In the genomic region with DNA sequence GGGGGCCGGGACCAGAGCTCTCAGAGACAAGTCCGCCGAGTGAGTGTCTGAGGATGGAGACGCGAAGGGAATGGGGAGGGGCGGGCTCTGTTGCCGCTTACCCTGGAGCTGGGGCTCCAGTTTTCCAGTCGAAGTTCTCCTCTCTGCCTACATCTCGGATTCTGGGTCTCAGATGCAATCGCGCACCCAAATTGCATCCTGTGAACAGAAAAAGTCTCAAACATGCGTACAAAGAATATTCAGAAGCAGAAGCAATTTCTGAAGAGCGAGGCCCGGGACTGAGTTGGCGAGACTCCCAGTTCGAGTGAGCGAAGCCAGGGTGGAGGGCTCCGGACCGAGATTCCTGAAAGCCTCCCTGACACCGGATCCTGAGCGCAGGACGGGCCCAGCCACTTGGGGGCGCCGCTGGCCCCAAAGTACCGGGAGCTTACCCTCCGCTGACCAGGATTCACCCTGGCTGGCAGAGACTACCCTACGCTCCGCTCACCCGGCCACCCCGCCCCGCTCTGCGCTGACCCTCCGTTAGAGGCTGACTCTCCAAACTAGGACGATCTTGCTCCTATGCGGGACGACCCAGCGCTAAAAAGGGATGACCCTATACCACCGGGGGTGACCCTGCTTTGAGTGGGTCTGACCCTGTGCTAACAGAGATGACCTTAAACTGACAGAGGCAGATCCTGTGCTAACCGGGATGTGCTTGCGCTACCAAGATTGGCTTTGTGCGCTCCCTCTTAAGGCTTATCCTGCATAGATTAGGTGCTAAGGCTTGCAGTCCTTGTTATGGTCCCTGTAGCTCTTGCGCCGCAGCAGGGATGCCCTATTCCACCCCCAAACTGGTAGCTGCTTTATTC, we compare ENCODE assay signal across 9 cellular contexts. TPM values are rescaled to one million over a fixed set of nuclear protein-coding genes. Genes with fewer than 3 reads are reported as not detected.
DNase-seq lines count a peak whose midpoint lies in the region; ATAC-seq, FAIRE-seq and TF ChIP-seq lines count a peak whose summit lies in the region.
"Had no signal": no experiment of that assay in that cellular context is flagged by ENCODE, and none has a peak within 500 bp of the region (broad histone marks: within the 10 kb centered on the region; RNA-seq: fewer than 3 reads in every experiment).

No MANE protein-coding gene starts in this region.

- no peaks in the 10 kb centered on the region for H3K9me1 ChIP-seq in K562 (ENCODE audit: control insufficient read depth, insufficient read depth, low read length)

- ATAC-seq in K562 (peak; percentile 90), HG02870 (IDR thresholded peaks at IDR 0.05; ENCODE audit: unreplicated experiment) (no peak), GM18909 (IDR thresholded peaks at IDR 0.05; ENCODE audit: poor library complexity, unreplicated experiment) (no peak), GM19452 (IDR thresholded peaks at IDR 0.05; ENCODE audit: unreplicated experiment) (no peak), HG02642 (IDR thresholded peaks at IDR 0.05; ENCODE audit: poor library complexity, unreplicated experiment) (no peak)

- intact Hi-C loops in K562 (cut with micrococcal nuclease) = loop anchor here (5.0 kb wide), 3 partner anchors 62 to 277 kb away; no protein-coding TSS in a partner anchor

- 5% methylated on average over 43 of the region's 43 CpGs for WGBS in K562 (ENCODE audit: insufficient coverage, low coverage, missing lambda C conversion rate)
- 15% methylated on average over 43 of the region's 43 CpGs for WGBS in liver

- TF ChIP-seq RAD21 in K562 (CRISPR knock-in tag; conservative IDR thresholded peaks at IDR 0.05 in 1 of 2, IDR thresholded peaks at IDR 0.05 in 1 of 2) (peak in 1 of 2 experiments; percentile 67; a peak in 3 of 4 replicates), liver (IDR thresholded peaks at IDR 0.05) (peak; percentile 87 to 93)

- H3K4me1 ChIP-seq in HEK293 (ENCODE audit: control insufficient read depth, insufficient read depth, low read length) (no peaks in the 10 kb centered on the region), K562 (replicated peaks in 1 of 2; ENCODE audit: control insufficient read depth in 2 of 2, insufficient read depth in 2 of 2, low read length in 2 of 2) (peaks cover 0 to 7% of the 10 kb centered on the region in 2 experiments; a peak in 2 of 5 replicates), liver (ENCODE audit: control insufficient read depth in 4 of 4, insufficient read depth in 4 of 4, low read length in 3 of 4) (peaks cover 0 to 10% (median 7%) of the 10 kb centered on the region in 4 donors)

- POLR2A ChIA-PET in HEK293 (lab: Yijun Ruan, JAX) (interaction anchor here (1.0 kb wide), 1 partner anchor 12 kb away, joined by 3 read pairs; a partner anchor contains a TSS), K562 (lab: Yijun Ruan, JAX) (interaction anchor here (0.5 to 2.3 kb wide), 5 partner anchors 9 to 238 kb away, joined by 3 to 11 read pairs (median 4); no protein-coding TSS in a partner anchor)

- H3K79me2 ChIP-seq in K562 (ENCODE audit: control insufficient read depth, insufficient read depth, low read length) = no peaks in the 10 kb centered on the region

- DNase-seq in AG09319 (ENCODE audit: extremely low read depth, low read depth) = no peak
- peak; percentile 57 to 80 (median 75) for DNase-seq in K562 (ENCODE audit: extremely low read depth in 1 of 4, low spot score in 3 of 4)

- FAIRE-seq in K562 (lab: Jason Lieb, UNC) = peak; percentile 77

- TF ChIP-seq CTCF in AG09319 (IDR thresholded peaks at IDR 0.05; ENCODE audit: low read depth, low read length) (peak; percentile 36), HEK293 (tag by site-specific recombination; IDR thresholded peaks at IDR 0.05) (peak; percentile 19; the same call in 1 of the 2 replicates), K562 (IDR thresholded peaks at IDR 0.05 in 2 of 3, conservative IDR thresholded peaks at IDR 0.05 in 1 of 3; ENCODE audit: insufficient read depth in 2 of 3, low read depth in 1 of 3, low read length in 3 of 3) (peak; percentile 74 to 78 (median 76)), liver (IDR thresholded peaks at IDR 0.05; ENCODE audit: low read depth, low read length, missing input control) (peak; percentile 70)

- H4K20me1 ChIP-seq in K562 (replicated peaks; ENCODE audit: control insufficient read depth, insufficient read depth, low read length) = peaks cover 15% of the 10 kb centered on the region

- H3K9me3 ChIP-seq in HEK293 (ENCODE audit: control insufficient read depth, insufficient read depth, low read depth, low read length) (no peaks in the 10 kb centered on the region), K562 (replicated peaks; ENCODE audit: control insufficient read depth, insufficient read depth, low read depth, low read length) (no peaks in the 10 kb centered on the region), liver (ENCODE audit: control insufficient read depth in 4 of 4, low read length in 3 of 4) (peaks cover 0 to 2% (median 0%) of the 10 kb centered on the region in 4 donors)

- in situ Hi-C loops in K562 (cut with MboI) = no loop called here

- BruUV-seq in K562 (replicated peaks; lab: Mats Ljungman, UMichigan) = no TSS peak

- H3K27me3 ChIP-seq in K562 (ENCODE audit: control insufficient read depth in 2 of 2, insufficient read depth in 2 of 2, low read length in 2 of 2) (peaks cover 52 to 60% of the 10 kb centered on the region in 2 experiments), liver (ENCODE audit: control insufficient read depth in 4 of 4, insufficient read depth in 4 of 4, low read length in 3 of 4) (peaks cover 0 to 18% (median 7%) of the 10 kb centered on the region in 4 donors)

- no peaks in the 10 kb centered on the region for H3K36me3 ChIP-seq in HEK293 (ENCODE audit: control insufficient read depth in 2 of 2, insufficient read depth in 1 of 2, low read length in 2 of 2)
- no peaks in the 10 kb centered on the region for H3K36me3 ChIP-seq in K562 (ENCODE audit: control insufficient read depth, insufficient read depth, low read length)
- H3K36me3 ChIP-seq in liver (ENCODE audit: control insufficient read depth in 4 of 4, insufficient read depth in 3 of 4, low read depth in 1 of 4, low read length in 3 of 4) = no peaks in the 10 kb centered on the region

- H3K27ac ChIP-seq in HEK293 (ENCODE audit: extremely low read depth, low read depth, low read length) (no peak overlapping the region), K562 (ENCODE audit: extremely low read depth, low read depth, low read length) (no peak overlapping the region), liver (ENCODE audit: low read depth in 1 of 2, low read length in 2 of 2) (no peak overlapping the region)

- no peak for TF ChIP-seq EP300 in K562 (IDR thresholded peaks at IDR 0.05; ENCODE audit: low read length)

- no peak overlapping the region for H2AFZ ChIP-seq in K562 (ENCODE audit: low read depth, low read length)

- no peak for TF ChIP-seq POLR2A in K562 (conservative IDR thresholded peaks at IDR 0.05)

- H3K4me3 ChIP-seq in HEK293 (ENCODE audit: low read depth, low read length) (no peak overlapping the region), K562 (no peak overlapping the region), liver (ENCODE audit: low read depth in 1 of 3, low read length in 3 of 3) (no peak overlapping the region)

- CTCF ChIA-PET in HEK293 (lab: Yijun Ruan, JAX) (interaction anchor here (0.5 to 2.2 kb wide), 11 partner anchors 9 to 1420 kb away, joined by 3 to 12 read pairs (median 3); a partner anchor contains a TSS), K562 (lab: Yijun Ruan, JAX; ENCODE audit: low intra/inter-chr PET ratio) (interaction anchor here (0.6 to 1.1 kb wide), 3 partner anchors 11 to 270 kb away, joined by 3 read pairs; no protein-coding TSS in a partner anchor)

- H3K4me2 ChIP-seq in K562 (ENCODE audit: insufficient read depth, low read length) = no peak overlapping the region; the same call in 1 of the 2 replicates

- H3K9ac ChIP-seq in K562 (ENCODE audit: insufficient read depth in 1 of 2, low read depth in 2 of 2, low read length in 2 of 2) (no peak overlapping the region), liver (ENCODE audit: low read depth in 1 of 2, low read length in 2 of 2) (no peak overlapping the region)

TF ChIP-seq in liver, 16 proteins besides CTCF, POLR2A, EP300 and RAD21 (continues in another document):
- peak; percentile 47 to 59 for TF ChIP-seq RXRA (IDR thresholded peaks at IDR 0.05)

RNA-seq across cellular contexts. Expression of a gene that starts 12.1 kb away (rescaled TPM):
- total RNA-seq in K562 (2011; cell fraction: chromatin; rRNA removed; ENCODE audit: low replicate concordance) = 0.46 and 0.93 TPM in 2 replicates
- 1.2 TPM in 2 replicates for total RNA-seq in K562 (2011; cell fraction: nucleolus; rRNA removed)
- total RNA-seq in K562 (2011; cell fraction: nucleoplasm; rRNA removed) = 0.66 and 0.84 TPM in 2 replicates
- total RNA-seq in K562 (2014; rRNA removed) = 1.2 TPM in 2 replicates
- 0.22 and 0.26 TPM in 2 replicates for total RNA-seq in K562 (2014; rRNA removed; fragmentation: Illumina TruSeq; extraction: Trizol)
- total RNA-seq in K562 (2015; rRNA removed; fragmentation: Illumina TruSeq; extraction: Trizol) = 0.26 and 0.33 TPM in 2 replicates
- total RNA-seq in K562 (2021) = 0.86 and 1.2 TPM in 2 replicates
- 0.15 and 0.27 TPM in 2 replicates for polyA plus RNA-seq in K562 (2011; rRNA removed)
- 0.19 and 0.52 TPM in 2 replicates for polyA plus RNA-seq in K562 (2011; cell fraction: cytosol; rRNA removed)
- polyA plus RNA-seq in K562 (2011; cell fraction: nucleus; rRNA removed) = 0.79 and 1.2 TPM in 2 replicates
- 1.7 and 2.8 TPM in 2 replicates for polyA plus RNA-seq in K562 (2012)
- 0.19 and 0.22 TPM in 2 replicates for polyA plus RNA-seq in K562 (2014; fragmentation: Illumina TruSeq; extraction: Trizol)
- under 1 TPM; 0.06 to 0.07 TPM for polyA plus RNA-seq in K562 (2014; fragmentation: Nextera tagmentation; extraction: Ambion mirVana)
- polyA plus RNA-seq in K562 (2014; rRNA removed) = 0.46 and 0.53 TPM in 2 replicates
- 0.12 and 0.14 TPM in 2 replicates for polyA minus RNA-seq in K562 (2011; rRNA and poly(A)+ RNA removed)
- polyA minus RNA-seq in K562 (2011; cell fraction: cytosol; rRNA and poly(A)+ RNA removed) = 0.29 and 0.64 TPM in 2 replicates
- 0.67 and 1.00 TPM in 2 replicates for polyA minus RNA-seq in K562 (2011; cell fraction: nucleus; rRNA and poly(A)+ RNA removed)
- under 1 TPM; 0.05 to 0.08 TPM for total RNA-seq in liver
- polyA plus RNA-seq in liver = under 1 TPM in 1 of 2 donors, not detected in 1; 0.17 TPM

RNA-seq across cellular contexts. Expression of a gene that starts 33.8 kb away (rescaled TPM):
- total RNA-seq in K562 (2011; cell fraction: chromatin; rRNA removed; ENCODE audit: low replicate concordance) = not detected in 2 replicates
- total RNA-seq in K562 (2011; cell fraction: nucleolus; rRNA removed) = not detected in 2 replicates
- not detected in 2 replicates for total RNA-seq in K562 (2011; cell fraction: nucleoplasm; rRNA removed)
- total RNA-seq in K562 (2014; rRNA removed) (not detected in 2 replicates), K562 (2014; rRNA removed; fragmentation: Illumina TruSeq; extraction: Trizol) (not detected in 2 replicates), K562 (2015; rRNA removed; fragmentation: Illumina TruSeq; extraction: Trizol) (not detected in 2 replicates), K562 (2021) (not detected in 2 replicates), liver (not detected)
- polyA plus RNA-seq in K562 (2011; rRNA removed) (not detected in 2 replicates), K562 (2014; fragmentation: Illumina TruSeq; extraction: Trizol) (not detected in 2 replicates), K562 (2014; fragmentation: Nextera tagmentation; extraction: Ambion mirVana) (not detected), K562 (2014; rRNA removed) (not detected in 2 replicates), liver (not detected)
- polyA plus RNA-seq in K562 (2011; cell fraction: cytosol; rRNA removed) = not detected in 2 replicates
- 0.10 TPM in 1 of 2 replicates, not detected in the other for polyA plus RNA-seq in K562 (2011; cell fraction: nucleus; rRNA removed)
- 0.04 TPM in 1 of 2 replicates, not detected in the other for polyA plus RNA-seq in K562 (2012)
- not detected in 2 replicates for polyA minus RNA-seq in K562 (2011; rRNA and poly(A)+ RNA removed)
- polyA minus RNA-seq in K562 (2011; cell fraction: cytosol; rRNA and poly(A)+ RNA removed) = not detected in 2 replicates
- polyA minus RNA-seq in K562 (2011; cell fraction: nucleus; rRNA and poly(A)+ RNA removed) = not detected in 2 replicates
- total RNA-seq: M059J had no signal

Comparison
In these comparisons a context has a peak if more than half of its experiments do, and no peak if none do; other contexts are left out.
1. CTCF ChIP-seq: peak in every context shown above with its lines; median percentile 76 in K562; 70 in liver; 36 in AG09319; 19 in HEK293.